Comparison of ENCODE assay signal across 9 cellular contexts in genomic region chr10:84256510-84257342, GRCh38. TPM values are rescaled to one million over a fixed set of nuclear protein-coding genes. Genes with fewer than 3 reads are reported as not detected.
DNase-seq lines count a peak whose midpoint lies in the region; TF ChIP-seq lines count a peak whose summit lies in the region.
"Had no signal": no experiment of that assay in that cellular context is flagged by ENCODE, and none has a peak within 500 bp of the region (broad histone marks: within the 10 kb centered on the region; RNA-seq: fewer than 3 reads in every experiment).

No MANE protein-coding gene starts in this region.

- H3K36me3 Mint-ChIP-seq in activated T-cell treated with anti-CD3 and anti-CD28 coated beads, Interleukin-2, amount 50 U/mL, for 24 hours (ENCODE audit: low read depth): no peaks in the 10 kb centered on the region
- no peaks in the 10 kb centered on the region for H3K36me3 Mint-ChIP-seq in progenitor cell of endocrine pancreas (ENCODE audit: insufficient read depth)

- H3K4me1 Mint-ChIP-seq in activated T-cell treated with anti-CD3 and anti-CD28 coated beads, Interleukin-2, amount 50 U/mL, for 24 hours (ENCODE audit: low read depth): peaks cover 7% of the 10 kb centered on the region
- no peaks in the 10 kb centered on the region for H3K4me1 Mint-ChIP-seq in progenitor cell of endocrine pancreas (ENCODE audit: low read depth)

- no peaks in the 10 kb centered on the region for H3K27me3 ChIP-seq in MM.1S (replicated peaks; ENCODE audit: insufficient read depth, low read length)
- H3K27me3 ChIP-seq: SJSA1 had no signal

- H3K9ac ChIP-seq in MM.1S (ENCODE audit: low read length): no peak overlapping the region

- no peaks in the 10 kb centered on the region for H3K9me2 ChIP-seq in MM.1S (replicated peaks; ENCODE audit: insufficient read depth, low read length)

- no peak overlapping the region for H3K27ac Mint-ChIP-seq in activated T-cell treated with anti-CD3 and anti-CD28 coated beads, Interleukin-2, amount 50 U/mL, for 24 hours
- no peak overlapping the region for H3K27ac Mint-ChIP-seq in progenitor cell of endocrine pancreas

- H3K27ac ChIP-seq in MM.1S (ENCODE audit: low read length): no peak overlapping the region
- H3K27ac ChIP-seq: SJSA1 had no signal

- H3K4me3 Mint-ChIP-seq in activated T-cell treated with anti-CD3 and anti-CD28 coated beads, Interleukin-2, amount 50 U/mL, for 24 hours: no peak overlapping the region
- no peak overlapping the region for H3K4me3 Mint-ChIP-seq in progenitor cell of endocrine pancreas (ENCODE audit: low read depth)

- H3K9me3 Mint-ChIP-seq in activated T-cell treated with anti-CD3 and anti-CD28 coated beads, Interleukin-2, amount 50 U/mL, for 24 hours: no peaks in the 10 kb centered on the region
- H3K9me3 Mint-ChIP-seq in progenitor cell of endocrine pancreas (ENCODE audit: low read depth): no peaks in the 10 kb centered on the region

- no peaks in the 10 kb centered on the region for H3K36me3 ChIP-seq in MM.1S (replicated peaks; ENCODE audit: insufficient read depth, low read length)
- H3K36me3 ChIP-seq: SJSA1 had no signal

- peak in 44 of 76 experiments; percentile 1 to 51 (median 20) for DNase-seq in HUDEP-2 (lab: John Stamatoyannopoulos, UW; ENCODE audit: unreplicated experiment in 76 of 76)
- peak; percentile 71 for DNase-seq in activated T-cell treated with anti-CD3 and anti-CD28 coated beads, Interleukin-2, amount 50 U/mL, for 24 hours
- DNase-seq in foreskin melanocyte: peak; percentile 44
- no peak for DNase-seq in progenitor cell of endocrine pancreas (ENCODE audit: low spot score, unreplicated experiment)
- no peak for DNase-seq in NOMO-1 (lab: John Stamatoyannopoulos, UW; ENCODE audit: unreplicated experiment in 2 of 2)
- DNase-seq in MM.1S: no peak
- DNase-seq in NCI-H510A (lab: John Stamatoyannopoulos, UW): no peak

- H3K27me3 Mint-ChIP-seq in activated T-cell treated with anti-CD3 and anti-CD28 coated beads, Interleukin-2, amount 50 U/mL, for 24 hours: peaks cover 25% of the 10 kb centered on the region
- H3K27me3 Mint-ChIP-seq in progenitor cell of endocrine pancreas: peaks cover 21% of the 10 kb centered on the region

- no peak overlapping the region for H3K4me2 ChIP-seq in MM.1S (ENCODE audit: low read depth, low read length)

- H3F3A ChIP-seq in MM.1S (ENCODE audit: insufficient read depth, low read length): no peaks in the 10 kb centered on the region

- H3K9me3 ChIP-seq in MM.1S (replicated peaks; ENCODE audit: insufficient read depth, low read length): no peaks in the 10 kb centered on the region
- H3K9me3 ChIP-seq: SJSA1 had no signal

- no peaks in the 10 kb centered on the region for H3K4me1 ChIP-seq in MM.1S (ENCODE audit: low read length)
- H3K4me1 ChIP-seq: SJSA1 had no signal

- no peak overlapping the region for H2AFZ ChIP-seq in MM.1S (ENCODE audit: low read length)

- peak; percentile 70 for TF ChIP-seq CTCF in GM12872 (IDR thresholded peaks at IDR 0.05; ENCODE audit: insufficient read depth, low read depth, low read length)
- TF ChIP-seq CTCF in progenitor cell of endocrine pancreas (IDR thresholded peaks at IDR 0.05; ENCODE audit: unreplicated experiment): peak; percentile 70
- no peak for TF ChIP-seq CTCF in MM.1S (IDR thresholded peaks at IDR 0.05; ENCODE audit: low read length)

- H4K20me1 ChIP-seq in MM.1S (ENCODE audit: insufficient read depth, low read length): no peaks in the 10 kb centered on the region

- H3K4me3 ChIP-seq in MM.1S (ENCODE audit: low read length): no peak overlapping the region
- H3K4me3 ChIP-seq: SJSA1 had no signal

- H3K79me2 ChIP-seq in MM.1S (ENCODE audit: low read length): no peaks in the 10 kb centered on the region

RNA-seq across cellular contexts. Expression of gene RGR, which starts 11.9 kb away (rescaled TPM):
- not detected in 2 replicates for total RNA-seq in progenitor cell of endocrine pancreas
- total RNA-seq: SJSA1 had no signal

RNA-seq across cellular contexts. Expression of gene LRIT1, which starts 15.4 kb away (rescaled TPM):
- total RNA-seq in progenitor cell of endocrine pancreas: not detected in 2 replicates
- total RNA-seq: SJSA1 had no signal

RNA-seq across cellular contexts. Expression of gene LRIT2, which starts 31.4 kb away (rescaled TPM):
- not detected in 2 replicates for total RNA-seq in progenitor cell of endocrine pancreas
- total RNA-seq: SJSA1 had no signal

Comparison
In these comparisons a context has a peak if more than half of its experiments do, and no peak if none do; other contexts are left out.
1. DNase-seq: peak in HUDEP-2 (44 of 76), activated T-cell treated with anti-CD3 and anti-CD28 coated beads, Interleukin-2, amount 50 U/mL, for 24 hours (single experiment) and foreskin melanocyte (single experiment); none in progenitor cell of endocrine pancreas (single experiment), NOMO-1 (0 of 2), MM.1S (single experiment) and NCI-H510A (single experiment).